10 cellular contexts compared by ENCODE assay signal in genomic region chr11:27281740-27282139, GRCh38.
DNase-seq lines count a peak whose midpoint lies in the region; ATAC-seq and TF ChIP-seq lines count a peak whose summit lies in the region.
"Had no signal": no experiment of that assay in that cellular context is flagged by ENCODE, and none has a peak within 500 bp of the region (broad histone marks: within the 10 kb centered on the region; RNA-seq: fewer than 3 reads in every experiment).

No MANE protein-coding gene starts in this region.

- H3K79me2 ChIP-seq in SK-N-SH (ENCODE audit: insufficient read depth), result no peaks in the 10 kb centered on the region

- TF ChIP-seq EP300 in SK-N-SH (IDR thresholded peaks at IDR 0.05; ENCODE audit: borderline replicate concordance in 1 of 2, low read depth in 1 of 2, low read length in 1 of 2), result no peak

- H3K27me3 ChIP-seq in SK-N-SH (ENCODE audit: insufficient read depth), result no peaks in the 10 kb centered on the region
- no peaks in the 10 kb centered on the region for H3K27me3 ChIP-seq in brain microvascular endothelial cell (replicated peaks)

- H3K27ac ChIP-seq in SK-N-SH (ENCODE audit: low read depth in 2 of 2, low read length in 1 of 2) (peak overlapping the region; percentile 67 to 69; a peak in 3 of 4 replicates), brain microvascular endothelial cell (peak overlapping the region; percentile 94)

- peak overlapping the region; percentile 14 for H3K4me2 ChIP-seq in SK-N-SH

- POLR2A ChIA-PET in SK-N-SH (lab: Yijun Ruan, JAX), result no interaction called here

- no peak overlapping the region for H3K4me3 Mint-ChIP-seq in stimulated activated memory B cell treated with anti-CD40 and anti-IgM and Interleukin-4, amounts not matched to agents 10 μg/mL and 1 μg/mL and 100 μg/mL, for 72 hours

- no peak overlapping the region for H3K4me3 ChIP-seq in SK-N-SH (ENCODE audit: low read depth in 2 of 2, low read length in 1 of 2)
- no peak overlapping the region for H3K4me3 ChIP-seq in brain microvascular endothelial cell (ENCODE audit: low read depth, low read length)

- CTCF ChIA-PET in SK-N-SH (lab: Yijun Ruan, JAX), result interaction anchor here (1.8 to 3.4 kb wide), 2 partner anchors 15 to 204 kb away, joined by 4 to 18 read pairs; no protein-coding TSS in a partner anchor

- WGBS in SK-N-SH (ENCODE audit: low lambda C conversion rate), result 14% methylated on average over 2 of the region's 2 CpGs

- H3K9me3 Mint-ChIP-seq in stimulated activated memory B cell treated with anti-CD40 and anti-IgM and Interleukin-4, amounts not matched to agents 10 μg/mL and 1 μg/mL and 100 μg/mL, for 72 hours, result no peaks in the 10 kb centered on the region

- peaks cover 11 to 12% of the 10 kb centered on the region in 2 experiments; a peak in 3 of 4 replicates for H3K4me1 ChIP-seq in SK-N-SH (ENCODE audit: control insufficient read depth in 1 of 2, insufficient read depth in 2 of 2, low read depth in 1 of 2, low read length in 1 of 2)

- H3K36me3 Mint-ChIP-seq in stimulated activated memory B cell treated with anti-CD40 and anti-IgM and Interleukin-4, amounts not matched to agents 10 μg/mL and 1 μg/mL and 100 μg/mL, for 72 hours, result no peaks in the 10 kb centered on the region

- ATAC-seq in SK-N-SH treated with all-trans-retinoic acid at 6 μM for 48 hours, result no peak; the same call in 2 of the 3 replicates
- ATAC-seq in HG03432 (IDR thresholded peaks at IDR 0.05; ENCODE audit: unreplicated experiment), result peak; percentile 92
- peak; percentile 18 for ATAC-seq in stimulated activated memory B cell treated with anti-CD40 and anti-IgM and Interleukin-4, amounts not matched to agents 10 μg/mL and 1 μg/mL and 100 μg/mL, for 72 hours
- ATAC-seq in GM18907 (IDR thresholded peaks at IDR 0.05; ENCODE audit: unreplicated experiment), result no peak
- ATAC-seq in GM21825 (IDR thresholded peaks at IDR 0.05; ENCODE audit: unreplicated experiment), result no peak

- H3K9ac ChIP-seq in SK-N-SH, result no peak overlapping the region

- H3F3A ChIP-seq in SK-N-SH (replicated peaks; ENCODE audit: insufficient read depth), result peaks cover 17% of the 10 kb centered on the region

- H4K20me1 ChIP-seq in SK-N-SH (ENCODE audit: insufficient read depth), result no peaks in the 10 kb centered on the region

- H3K9me3 ChIP-seq in SK-N-SH, result no peaks in the 10 kb centered on the region

- in situ Hi-C loops in brain microvascular endothelial cell (cut with HindIII; ENCODE audit: low pct_ligation_motif_present, low sequenced_read_pairs), result loop anchor here (25.0 kb wide), 1 partner anchor 94 kb away; no protein-coding TSS in a partner anchor

- no peaks in the 10 kb centered on the region for H3K9me2 ChIP-seq in SK-N-SH

- H3K27ac Mint-ChIP-seq in stimulated activated memory B cell treated with anti-CD40 and anti-IgM and Interleukin-4, amounts not matched to agents 10 μg/mL and 1 μg/mL and 100 μg/mL, for 72 hours, result no peak overlapping the region

- H3K4me1 Mint-ChIP-seq in stimulated activated memory B cell treated with anti-CD40 and anti-IgM and Interleukin-4, amounts not matched to agents 10 μg/mL and 1 μg/mL and 100 μg/mL, for 72 hours, result no peaks in the 10 kb centered on the region

- H2AFZ ChIP-seq in SK-N-SH (ENCODE audit: low read depth), result no peak overlapping the region

- peaks cover 11% of the 10 kb centered on the region for H3K27me3 Mint-ChIP-seq in stimulated activated memory B cell treated with anti-CD40 and anti-IgM and Interleukin-4, amounts not matched to agents 10 μg/mL and 1 μg/mL and 100 μg/mL, for 72 hours

- no peak for TF ChIP-seq CTCF in SK-N-SH (IDR thresholded peaks at IDR 0.05)
- no peak for TF ChIP-seq CTCF in brain microvascular endothelial cell (IDR thresholded peaks at IDR 0.05; ENCODE audit: low read depth, low read length, missing control alignments)

- no peak for DNase-seq in SK-N-SH
- peak; percentile 80 for DNase-seq in brain microvascular endothelial cell
- DNase-seq in activated naive CD4-positive, alpha-beta T cell treated with Interleukin-2 at 50 U/mL for 16 hours, result no peak
- DNase-seq: NCI-H2171 treated with DMSO at 0.1 percent for 48 hours, RPMI8226 had no signal

- H3K36me3 ChIP-seq in SK-N-SH (replicated peaks in 1 of 2; ENCODE audit: control insufficient read depth in 1 of 2, insufficient read depth in 2 of 2, low read length in 1 of 2), result no peaks in the 10 kb centered on the region
- no peaks in the 10 kb centered on the region for H3K36me3 ChIP-seq in brain microvascular endothelial cell (replicated peaks)

- no peak for TF ChIP-seq RAD21 in SK-N-SH (IDR thresholded peaks at IDR 0.05; ENCODE audit: low read length)

TF ChIP-seq in SK-N-SH, 30 proteins besides CTCF, POLR2A, EP300 and RAD21:
- TF ChIP-seq NRF1 (IDR thresholded peaks at IDR 0.05; ENCODE audit: low read depth, low read length), result no peak
- peak; percentile 31; the same call in 1 of the 2 replicates for TF ChIP-seq GATA2 (CRISPR knock-in tag; IDR thresholded peaks at IDR 0.05)

TF ChIP-seq in SK-N-SH treated with all-trans-retinoic acid at 6 μM for 48 hours, 23 proteins besides CTCF, POLR2A, EP300 and RAD21:
- no peak for TF ChIP-seq ISL1 (CRISPR knock-in tag; IDR thresholded peaks at IDR 0.05)
- no peak for TF ChIP-seq ZFP3 (CRISPR knock-in tag; IDR thresholded peaks at IDR 0.05)
- no peak for TF ChIP-seq PATZ1 (CRISPR knock-in tag; IDR thresholded peaks at IDR 0.05; ENCODE audit: borderline replicate concordance)
- no peak for TF ChIP-seq ZFP30 (CRISPR knock-in tag; IDR thresholded peaks at IDR 0.05)
- no peak for TF ChIP-seq SNAI2 (CRISPR knock-in tag; IDR thresholded peaks at IDR 0.05)
- no peak for TF ChIP-seq GLIS3 (CRISPR knock-in tag; IDR thresholded peaks at IDR 0.05)
- no peak for TF ChIP-seq ZNF8 (CRISPR knock-in tag; IDR thresholded peaks at IDR 0.05)
- no peak for TF ChIP-seq ZNF565 (CRISPR knock-in tag; conservative IDR thresholded peaks at IDR 0.05; ENCODE audit: low read depth)
- TF ChIP-seq POU6F1 (CRISPR knock-in tag; IDR thresholded peaks at IDR 0.05; ENCODE audit: borderline replicate concordance, low read depth), result no peak
- no peak for TF ChIP-seq RARB (CRISPR knock-in tag; IDR thresholded peaks at IDR 0.05)

Comparison
In these comparisons a context has a peak if more than half of its experiments do, and no peak if none do; other contexts are left out.
1. ATAC-seq: peak in HG03432 (single experiment) and stimulated activated memory B cell treated with anti-CD40 and anti-IgM and Interleukin-4, amounts not matched to agents 10 μg/mL and 1 μg/mL and 100 μg/mL, for 72 hours (single experiment); none in SK-N-SH treated with all-trans-retinoic acid at 6 μM for 48 hours (single experiment), GM18907 (single experiment) and GM21825 (single experiment).